ENCODE assay signal across 1 cellular context in the genomic region with DNA sequence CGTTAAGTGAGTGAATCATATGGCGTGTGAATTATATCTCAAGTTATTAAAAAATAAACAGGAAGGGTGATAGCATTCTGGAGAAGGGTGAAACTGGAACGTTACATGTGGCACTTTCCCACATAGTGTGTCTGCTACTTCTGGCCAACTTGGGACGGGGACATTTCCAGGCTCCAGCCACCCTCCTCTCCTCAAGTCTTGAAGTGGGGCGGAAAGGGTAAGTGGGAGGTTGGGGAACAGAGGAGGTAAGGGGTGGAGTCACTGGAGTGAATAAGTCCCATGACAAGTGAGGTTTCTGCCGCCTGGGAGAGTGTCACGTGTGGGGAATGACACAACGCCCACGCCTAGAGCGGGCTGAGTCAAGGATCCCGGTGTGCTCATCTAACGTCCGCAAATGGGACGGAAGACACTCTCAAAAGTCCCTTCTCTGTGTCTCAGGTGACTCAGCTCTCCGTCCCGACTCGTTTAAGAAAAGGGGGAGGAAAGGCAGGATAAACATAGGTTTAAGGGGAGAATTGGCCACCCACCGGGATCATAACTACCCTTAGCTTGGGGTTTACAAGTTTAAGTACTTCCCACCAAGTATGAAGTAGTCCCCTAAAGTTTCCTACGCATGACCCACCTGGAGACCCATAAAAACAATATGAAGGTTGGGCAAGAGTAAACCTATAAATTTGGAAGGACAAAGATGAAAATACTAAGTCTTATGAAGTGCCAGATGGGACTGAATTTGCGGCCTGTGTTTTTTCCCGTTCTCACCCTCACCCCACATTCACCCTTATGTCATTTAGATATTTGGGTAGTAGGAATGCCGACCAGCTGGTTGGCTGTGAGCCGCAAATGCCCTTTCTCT.
TF ChIP-seq lines count a peak whose summit lies in the region.

No MANE protein-coding gene starts in this region.

TF ChIP-seq in HepG2, 621 proteins besides CTCF, POLR2A, EP300 and RAD21 (continued from another document and continues in another):
- TF ChIP-seq, protein P1, sequence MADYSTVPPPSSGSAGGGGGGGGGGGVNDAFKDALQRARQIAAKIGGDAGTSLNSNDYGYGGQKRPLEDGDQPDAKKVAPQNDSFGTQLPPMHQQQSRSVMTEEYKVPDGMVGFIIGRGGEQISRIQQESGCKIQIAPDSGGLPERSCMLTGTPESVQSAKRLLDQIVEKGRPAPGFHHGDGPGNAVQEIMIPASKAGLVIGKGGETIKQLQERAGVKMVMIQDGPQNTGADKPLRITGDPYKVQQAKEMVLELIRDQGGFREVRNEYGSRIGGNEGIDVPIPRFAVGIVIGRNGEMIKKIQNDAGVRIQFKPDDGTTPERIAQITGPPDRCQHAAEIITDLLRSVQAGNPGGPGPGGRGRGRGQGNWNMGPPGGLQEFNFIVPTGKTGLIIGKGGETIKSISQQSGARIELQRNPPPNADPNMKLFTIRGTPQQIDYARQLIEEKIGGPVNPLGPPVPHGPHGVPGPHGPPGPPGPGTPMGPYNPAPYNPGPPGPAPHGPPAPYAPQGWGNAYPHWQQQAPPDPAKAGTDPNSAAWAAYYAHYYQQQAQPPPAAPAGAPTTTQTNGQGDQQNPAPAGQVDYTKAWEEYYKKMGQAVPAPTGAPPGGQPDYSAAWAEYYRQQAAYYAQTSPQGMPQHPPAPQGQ (CRISPR knock-in tag; IDR thresholded peaks at IDR 0.05; ENCODE audit: borderline replicate concordance): no peak
- TF ChIP-seq ZFX (CRISPR knock-in tag; IDR thresholded peaks at IDR 0.05; ENCODE audit: low read depth) (peak; percentile 7; the same call in 1 of the 2 replicates), ELF1 (CRISPR knock-in tag; IDR thresholded peaks at IDR 0.05) (peak; percentile 25; the same call in 1 of the 2 replicates), CBX1 (IDR thresholded peaks at IDR 0.05; ENCODE audit: low read depth) (no peak), ZNF10 (CRISPR knock-in tag; IDR thresholded peaks at IDR 0.05; ENCODE audit: borderline replicate concordance, low read depth) (no peak), ZNF235 (CRISPR knock-in tag; IDR thresholded peaks at IDR 0.05; ENCODE audit: borderline replicate concordance) (no peak), ZNF354B (CRISPR knock-in tag; IDR thresholded peaks at IDR 0.05) (no peak), ZNF343 (CRISPR knock-in tag; IDR thresholded peaks at IDR 0.05) (no peak), KDM5A (IDR thresholded peaks at IDR 0.05; ENCODE audit: borderline replicate concordance, low read length) (no peak), ZNF883 (CRISPR knock-in tag; IDR thresholded peaks at IDR 0.05; ENCODE audit: not compliant biosample characterization) (no peak), SAP130 (CRISPR knock-in tag; IDR thresholded peaks at IDR 0.05; ENCODE audit: low read depth) (peak; percentile 96), YY1 (IDR thresholded peaks at IDR 0.05; ENCODE audit: insufficient read depth, insufficient replicate concordance, low read depth, low read length) (no peak), RAD51 (IDR thresholded peaks at IDR 0.05; ENCODE audit: borderline replicate concordance) (peak; percentile 78), MTF2 (CRISPR knock-in tag; IDR thresholded peaks at IDR 0.05; ENCODE audit: borderline replicate concordance) (no peak), MIER3 (CRISPR knock-in tag; IDR thresholded peaks at IDR 0.05; ENCODE audit: borderline replicate concordance) (no peak), ZNF660 (CRISPR knock-in tag; IDR thresholded peaks at IDR 0.05; ENCODE audit: borderline replicate concordance, low read depth) (no peak), HMG20B (CRISPR knock-in tag; conservative IDR thresholded peaks at IDR 0.05) (no peak), TARDBP (CRISPR knock-in tag; IDR thresholded peaks at IDR 0.05) (no peak), ZNF619 (CRISPR knock-in tag; IDR thresholded peaks at IDR 0.05) (no peak), NKX3-1 (CRISPR knock-in tag; IDR thresholded peaks at IDR 0.05) (peak; percentile 79; the same call in 1 of the 2 replicates), ZMYM2 (CRISPR knock-in tag; IDR thresholded peaks at IDR 0.05) (peak; percentile 61; the same call in 1 of the 2 replicates), ARNT (IDR thresholded peaks at IDR 0.05) (no peak), MEIS1 (CRISPR knock-in tag; IDR thresholded peaks at IDR 0.05; ENCODE audit: borderline replicate concordance) (no peak), ZFP90 (CRISPR knock-in tag; IDR thresholded peaks at IDR 0.05; ENCODE audit: borderline replicate concordance) (peak; percentile 23; the same call in 1 of the 2 replicates), ETV5 (CRISPR knock-in tag; IDR thresholded peaks at IDR 0.05; ENCODE audit: borderline replicate concordance) (peak; percentile 53; the same call in 1 of the 2 replicates), RBM39 (IDR thresholded peaks at IDR 0.05; ENCODE audit: low read depth, low read length, poor library complexity, severe bottlenecking) (no peak), DMAP1 (CRISPR knock-in tag; IDR thresholded peaks at IDR 0.05) (peak; percentile 34; the same call in 1 of the 2 replicates), ZNF501 (CRISPR knock-in tag; IDR thresholded peaks at IDR 0.05) (no peak)
- TF ChIP-seq, protein P2, sequence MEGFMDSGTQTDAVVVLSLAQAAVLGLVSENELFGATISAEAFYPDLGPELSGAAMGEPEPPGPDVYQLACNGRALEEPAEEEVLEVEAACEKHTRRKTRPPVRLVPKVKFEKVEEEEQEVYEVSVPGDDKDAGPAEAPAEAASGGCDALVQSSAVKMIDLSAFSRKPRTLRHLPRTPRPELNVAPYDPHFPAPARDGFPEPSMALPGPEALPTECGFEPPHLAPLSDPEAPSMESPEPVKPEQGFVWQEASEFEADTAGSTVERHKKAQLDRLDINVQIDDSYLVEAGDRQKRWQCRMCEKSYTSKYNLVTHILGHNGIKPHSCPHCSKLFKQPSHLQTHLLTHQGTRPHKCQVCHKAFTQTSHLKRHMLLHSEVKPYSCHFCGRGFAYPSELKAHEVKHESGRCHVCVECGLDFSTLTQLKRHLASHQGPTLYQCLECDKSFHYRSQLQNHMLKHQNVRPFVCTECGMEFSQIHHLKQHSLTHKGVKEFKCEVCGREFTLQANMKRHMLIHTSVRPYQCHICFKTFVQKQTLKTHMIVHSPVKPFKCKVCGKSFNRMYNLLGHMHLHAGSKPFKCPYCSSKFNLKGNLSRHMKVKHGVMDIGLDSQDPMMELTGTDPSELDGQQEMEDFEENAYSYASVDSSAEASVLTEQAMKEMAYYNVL (CRISPR knock-in tag; IDR thresholded peaks at IDR 0.05; ENCODE audit: borderline replicate concordance): no peak
- TF ChIP-seq, protein P3, sequence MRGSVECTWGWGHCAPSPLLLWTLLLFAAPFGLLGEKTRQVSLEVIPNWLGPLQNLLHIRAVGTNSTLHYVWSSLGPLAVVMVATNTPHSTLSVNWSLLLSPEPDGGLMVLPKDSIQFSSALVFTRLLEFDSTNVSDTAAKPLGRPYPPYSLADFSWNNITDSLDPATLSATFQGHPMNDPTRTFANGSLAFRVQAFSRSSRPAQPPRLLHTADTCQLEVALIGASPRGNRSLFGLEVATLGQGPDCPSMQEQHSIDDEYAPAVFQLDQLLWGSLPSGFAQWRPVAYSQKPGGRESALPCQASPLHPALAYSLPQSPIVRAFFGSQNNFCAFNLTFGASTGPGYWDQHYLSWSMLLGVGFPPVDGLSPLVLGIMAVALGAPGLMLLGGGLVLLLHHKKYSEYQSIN (CRISPR knock-in tag; IDR thresholded peaks at IDR 0.05; ENCODE audit: borderline replicate concordance): no peak
- TF ChIP-seq, protein P4, sequence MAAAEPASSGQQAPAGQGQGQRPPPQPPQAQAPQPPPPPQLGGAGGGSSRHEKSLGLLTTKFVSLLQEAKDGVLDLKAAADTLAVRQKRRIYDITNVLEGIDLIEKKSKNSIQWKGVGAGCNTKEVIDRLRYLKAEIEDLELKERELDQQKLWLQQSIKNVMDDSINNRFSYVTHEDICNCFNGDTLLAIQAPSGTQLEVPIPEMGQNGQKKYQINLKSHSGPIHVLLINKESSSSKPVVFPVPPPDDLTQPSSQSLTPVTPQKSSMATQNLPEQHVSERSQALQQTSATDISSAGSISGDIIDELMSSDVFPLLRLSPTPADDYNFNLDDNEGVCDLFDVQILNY (CRISPR knock-in tag; conservative IDR thresholded peaks at IDR 0.05): no peak
- TF ChIP-seq, protein P5, sequence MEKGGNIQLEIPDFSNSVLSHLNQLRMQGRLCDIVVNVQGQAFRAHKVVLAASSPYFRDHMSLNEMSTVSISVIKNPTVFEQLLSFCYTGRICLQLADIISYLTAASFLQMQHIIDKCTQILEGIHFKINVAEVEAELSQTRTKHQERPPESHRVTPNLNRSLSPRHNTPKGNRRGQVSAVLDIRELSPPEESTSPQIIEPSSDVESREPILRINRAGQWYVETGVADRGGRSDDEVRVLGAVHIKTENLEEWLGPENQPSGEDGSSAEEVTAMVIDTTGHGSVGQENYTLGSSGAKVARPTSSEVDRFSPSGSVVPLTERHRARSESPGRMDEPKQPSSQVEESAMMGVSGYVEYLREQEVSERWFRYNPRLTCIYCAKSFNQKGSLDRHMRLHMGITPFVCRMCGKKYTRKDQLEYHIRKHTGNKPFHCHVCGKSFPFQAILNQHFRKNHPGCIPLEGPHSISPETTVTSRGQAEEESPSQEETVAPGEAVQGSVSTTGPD (CRISPR knock-in tag; IDR thresholded peaks at IDR 0.05): no peak
- TF ChIP-seq, protein P6, sequence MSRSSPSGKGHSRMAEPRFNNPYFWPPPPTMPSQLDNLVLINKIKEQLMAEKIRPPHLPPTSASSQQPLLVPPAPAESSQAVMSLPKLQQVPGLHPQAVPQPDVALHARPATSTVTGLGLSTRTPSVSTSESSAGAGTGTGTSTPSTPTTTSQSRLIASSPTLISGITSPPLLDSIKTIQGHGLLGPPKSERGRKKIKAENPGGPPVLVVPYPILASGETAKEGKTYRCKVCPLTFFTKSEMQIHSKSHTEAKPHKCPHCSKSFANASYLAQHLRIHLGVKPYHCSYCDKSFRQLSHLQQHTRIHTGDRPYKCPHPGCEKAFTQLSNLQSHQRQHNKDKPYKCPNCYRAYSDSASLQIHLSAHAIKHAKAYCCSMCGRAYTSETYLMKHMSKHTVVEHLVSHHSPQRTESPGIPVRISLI (CRISPR knock-in tag; IDR thresholded peaks at IDR 0.05; ENCODE audit: borderline replicate concordance): no peak
- TF ChIP-seq, protein P7, sequence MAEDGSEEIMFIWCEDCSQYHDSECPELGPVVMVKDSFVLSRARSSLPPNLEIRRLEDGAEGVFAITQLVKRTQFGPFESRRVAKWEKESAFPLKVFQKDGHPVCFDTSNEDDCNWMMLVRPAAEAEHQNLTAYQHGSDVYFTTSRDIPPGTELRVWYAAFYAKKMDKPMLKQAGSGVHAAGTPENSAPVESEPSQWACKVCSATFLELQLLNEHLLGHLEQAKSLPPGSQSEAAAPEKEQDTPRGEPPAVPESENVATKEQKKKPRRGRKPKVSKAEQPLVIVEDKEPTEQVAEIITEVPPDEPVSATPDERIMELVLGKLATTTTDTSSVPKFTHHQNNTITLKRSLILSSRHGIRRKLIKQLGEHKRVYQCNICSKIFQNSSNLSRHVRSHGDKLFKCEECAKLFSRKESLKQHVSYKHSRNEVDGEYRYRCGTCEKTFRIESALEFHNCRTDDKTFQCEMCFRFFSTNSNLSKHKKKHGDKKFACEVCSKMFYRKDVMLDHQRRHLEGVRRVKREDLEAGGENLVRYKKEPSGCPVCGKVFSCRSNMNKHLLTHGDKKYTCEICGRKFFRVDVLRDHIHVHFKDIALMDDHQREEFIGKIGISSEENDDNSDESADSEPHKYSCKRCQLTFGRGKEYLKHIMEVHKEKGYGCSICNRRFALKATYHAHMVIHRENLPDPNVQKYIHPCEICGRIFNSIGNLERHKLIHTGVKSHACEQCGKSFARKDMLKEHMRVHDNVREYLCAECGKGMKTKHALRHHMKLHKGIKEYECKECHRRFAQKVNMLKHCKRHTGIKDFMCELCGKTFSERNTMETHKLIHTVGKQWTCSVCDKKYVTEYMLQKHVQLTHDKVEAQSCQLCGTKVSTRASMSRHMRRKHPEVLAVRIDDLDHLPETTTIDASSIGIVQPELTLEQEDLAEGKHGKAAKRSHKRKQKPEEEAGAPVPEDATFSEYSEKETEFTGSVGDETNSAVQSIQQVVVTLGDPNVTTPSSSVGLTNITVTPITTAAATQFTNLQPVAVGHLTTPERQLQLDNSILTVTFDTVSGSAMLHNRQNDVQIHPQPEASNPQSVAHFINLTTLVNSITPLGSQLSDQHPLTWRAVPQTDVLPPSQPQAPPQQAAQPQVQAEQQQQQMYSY (CRISPR knock-in tag; IDR thresholded peaks at IDR 0.05): no peak
- TF ChIP-seq, protein P8, sequence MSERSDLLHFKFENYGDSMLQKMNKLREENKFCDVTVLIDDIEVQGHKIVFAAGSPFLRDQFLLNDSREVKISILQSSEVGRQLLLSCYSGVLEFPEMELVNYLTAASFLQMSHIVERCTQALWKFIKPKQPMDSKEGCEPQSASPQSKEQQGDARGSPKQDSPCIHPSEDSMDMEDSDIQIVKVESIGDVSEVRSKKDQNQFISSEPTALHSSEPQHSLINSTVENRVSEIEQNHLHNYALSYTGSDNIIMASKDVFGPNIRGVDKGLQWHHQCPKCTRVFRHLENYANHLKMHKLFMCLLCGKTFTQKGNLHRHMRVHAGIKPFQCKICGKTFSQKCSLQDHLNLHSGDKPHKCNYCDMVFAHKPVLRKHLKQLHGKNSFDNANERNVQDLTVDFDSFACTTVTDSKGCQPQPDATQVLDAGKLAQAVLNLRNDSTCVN (CRISPR knock-in tag; IDR thresholded peaks at IDR 0.05; ENCODE audit: borderline replicate concordance): no peak
- TF ChIP-seq, protein P9, sequence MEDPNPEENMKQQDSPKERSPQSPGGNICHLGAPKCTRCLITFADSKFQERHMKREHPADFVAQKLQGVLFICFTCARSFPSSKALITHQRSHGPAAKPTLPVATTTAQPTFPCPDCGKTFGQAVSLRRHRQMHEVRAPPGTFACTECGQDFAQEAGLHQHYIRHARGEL (CRISPR knock-in tag; IDR thresholded peaks at IDR 0.05): no peak
- TF ChIP-seq, protein P10, sequence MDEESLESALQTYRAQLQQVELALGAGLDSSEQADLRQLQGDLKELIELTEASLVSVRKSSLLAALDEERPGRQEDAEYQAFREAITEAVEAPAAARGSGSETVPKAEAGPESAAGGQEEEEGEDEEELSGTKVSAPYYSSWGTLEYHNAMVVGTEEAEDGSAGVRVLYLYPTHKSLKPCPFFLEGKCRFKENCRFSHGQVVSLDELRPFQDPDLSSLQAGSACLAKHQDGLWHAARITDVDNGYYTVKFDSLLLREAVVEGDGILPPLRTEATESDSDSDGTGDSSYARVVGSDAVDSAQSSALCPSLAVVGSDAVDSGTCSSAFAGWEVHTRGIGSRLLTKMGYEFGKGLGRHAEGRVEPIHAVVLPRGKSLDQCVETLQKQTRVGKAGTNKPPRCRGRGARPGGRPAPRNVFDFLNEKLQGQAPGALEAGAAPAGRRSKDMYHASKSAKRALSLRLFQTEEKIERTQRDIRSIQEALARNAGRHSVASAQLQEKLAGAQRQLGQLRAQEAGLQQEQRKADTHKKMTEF (CRISPR knock-in tag; IDR thresholded peaks at IDR 0.05): no peak; the same call in 1 of the 2 replicates
